ENCODE assay signal across 1 cellular context in genomic region chr1:197911172-197911856, GRCh38.
TF ChIP-seq lines count a peak whose summit lies in the region.

No MANE protein-coding gene starts in this region.

TF ChIP-seq in GM23338, 12 proteins besides CTCF, POLR2A, EP300 and RAD21 (continued from another document):
- TF ChIP-seq ZNF462 (CRISPR knock-in tag; IDR thresholded peaks at IDR 0.05), result no peak
